ENCODE assay signal across 32 cellular contexts in genomic region chr18:29925566-29925965, GRCh38.
DNase-seq lines count a peak whose midpoint lies in the region; ATAC-seq, FAIRE-seq and TF ChIP-seq lines count a peak whose summit lies in the region.
"Had no signal": no experiment of that assay in that cellular context is flagged by ENCODE, and none has a peak within 500 bp of the region (broad histone marks: within the 10 kb centered on the region; RNA-seq: fewer than 3 reads in every experiment).

No MANE protein-coding gene starts in this region.

- SMC1A ChIA-PET in GM12878 (lab: Charles Lee; ENCODE audit: uncharacterized antibody, unreplicated experiment) = no interaction called here

- RAD21 ChIA-PET in GM12878 (lab: Charles Lee; ENCODE audit: unreplicated experiment) = no interaction called here

- intact Hi-C loops in HepG2 (cut with micrococcal nuclease; ENCODE audit: unreplicated experiment) = no loop called here
- intact Hi-C loops in right lobe of liver (cut with DNase I) = no loop called here
- intact Hi-C loops in GM12878 (cut with micrococcal nuclease; ENCODE audit: unreplicated experiment) = no loop called here

- H2AFZ ChIP-seq in HepG2 (ENCODE audit: low read length) (no peak overlapping the region), GM12878 (ENCODE audit: control insufficient read depth, low read depth, low read length) (no peak overlapping the region)

- TF ChIP-seq EP300 in HepG2 (IDR thresholded peaks at IDR 0.05; ENCODE audit: low read depth in 2 of 2, low read length in 2 of 2) (no peak), HepG2 (CRISPR knock-in tag; IDR thresholded peaks at IDR 0.05; ENCODE audit: borderline replicate concordance) (no peak), GM12878 (IDR thresholded peaks at IDR 0.05; ENCODE audit: borderline replicate concordance in 1 of 2, control insufficient read depth in 1 of 2, low read depth in 2 of 2, low read length in 2 of 2) (no peak)

- H3K27me3 ChIP-seq in HepG2 (ENCODE audit: control insufficient read depth in 1 of 2, insufficient read depth in 2 of 2, low read length in 2 of 2) (no peaks in the 10 kb centered on the region), right lobe of liver (no peaks in the 10 kb centered on the region), GM12878 (replicated peaks in 1 of 2; ENCODE audit: control insufficient read depth in 2 of 2, insufficient read depth in 2 of 2, low read length in 1 of 2) (no peaks in the 10 kb centered on the region), Peyer's patch (no peaks in the 10 kb centered on the region)
- H3K27me3 ChIP-seq: BE2C; BLaER1; BLaER1 treated with 17β-estradiol and CSF1 and Interleukin-3, amounts not matched to agents 10 nM and 100 nM had no signal

- DNase-seq in HepG2 (ENCODE audit: low spot score) = no peak
- DNase-seq in right lobe of liver = no peak
- no peak for DNase-seq in GM12878 (ENCODE audit: low read depth, low spot score)
- DNase-seq in Peyer's patch = no peak
- DNase-seq: 8988T; ACHN; AML-193; BE2C; C1 segment of cervical spinal cord; Caco-2; Calu3; CD4-positive, alpha-beta memory T cell; CD4-positive, alpha-beta T cell; CD4-positive, CD25-positive, alpha-beta regulatory T cell; CD8-positive, alpha-beta memory T cell; CD8-positive, alpha-beta T cell; COR-L47; DMS 273 treated with DMSO at 0.1 percent for 48 hours; DMS153; DMS53; DMS79; DMS79 treated with DMSO at 0.1 percent for 48 hours; DND-41; EL had no signal

- TF ChIP-seq POLR2A in HepG2 (IDR thresholded peaks at IDR 0.05; ENCODE audit: insufficient read depth in 1 of 2, low read depth in 2 of 2, low read length in 2 of 2) = no peak
- no peak for TF ChIP-seq POLR2A in right lobe of liver (IDR thresholded peaks at IDR 0.05)
- TF ChIP-seq POLR2A in GM12878 (IDR thresholded peaks at IDR 0.05; ENCODE audit: low read depth, low read length) = no peak
- TF ChIP-seq POLR2A in Peyer's patch (IDR thresholded peaks at IDR 0.05) = no peak

- H3K9me3 ChIP-seq in HepG2 (ENCODE audit: low read length) (no peaks in the 10 kb centered on the region), right lobe of liver (no peaks in the 10 kb centered on the region), HEK293 (ENCODE audit: control insufficient read depth, insufficient read depth, low read depth, low read length) (no peaks in the 10 kb centered on the region), GM12878 (replicated peaks; ENCODE audit: control insufficient read depth, insufficient read depth, low read length) (no peaks in the 10 kb centered on the region), Peyer's patch (no peaks in the 10 kb centered on the region)
- H3K9me3 ChIP-seq: A549; BE2C; BLaER1; BLaER1 treated with 17β-estradiol and CSF1 and Interleukin-3, amounts not matched to agents 10 nM and 100 nM; Caco-2 had no signal

- TF ChIP-seq RAD21 in HepG2 (CRISPR knock-in tag; IDR thresholded peaks at IDR 0.05) (no peak), GM12878 (IDR thresholded peaks at IDR 0.05; ENCODE audit: insufficient read depth, low read depth, low read length) (no peak)

- POLR2A ChIA-PET in HepG2 (lab: Yijun Ruan, JAX) (no interaction called here), HEK293 (lab: Yijun Ruan, JAX) (no interaction called here), GM12878 (lab: Charles Lee) (no interaction called here)

- no peaks in the 10 kb centered on the region for H3K4me1 ChIP-seq in HepG2 (ENCODE audit: insufficient read depth, low read length)
- no peaks in the 10 kb centered on the region for H3K4me1 ChIP-seq in right lobe of liver
- no peaks in the 10 kb centered on the region for H3K4me1 ChIP-seq in HEK293 (ENCODE audit: control insufficient read depth, insufficient read depth, low read length)
- no peaks in the 10 kb centered on the region for H3K4me1 ChIP-seq in GM12878 (ENCODE audit: control insufficient read depth, insufficient read depth, low read length)
- no peaks in the 10 kb centered on the region for H3K4me1 ChIP-seq in Peyer's patch
- H3K4me1 ChIP-seq: A549; BE2C; BLaER1; BLaER1 treated with 17β-estradiol and CSF1 and Interleukin-3, amounts not matched to agents 10 nM and 100 nM; Caco-2 had no signal

- H3K4me2 ChIP-seq in HepG2 (ENCODE audit: low read depth, low read length) (no peak overlapping the region), GM12878 (ENCODE audit: control insufficient read depth, insufficient read depth) (no peak overlapping the region)
- H3K4me2 ChIP-seq: A549; BLaER1; BLaER1 treated with 17β-estradiol and CSF1 and Interleukin-3, amounts not matched to agents 10 nM and 100 nM had no signal

- TF ChIP-seq CTCF in HepG2 (CRISPR knock-in tag; IDR thresholded peaks at IDR 0.05) (no peak), right lobe of liver (IDR thresholded peaks at IDR 0.05) (no peak), HEK293 (tag by site-specific recombination; IDR thresholded peaks at IDR 0.05) (no peak), GM12878 (IDR thresholded peaks at IDR 0.05 in 2 of 3, conservative IDR thresholded peaks at IDR 0.05 in 1 of 3; ENCODE audit: control insufficient read depth in 2 of 3, extremely low read depth in 1 of 3, insufficient read depth in 1 of 3, low read depth in 3 of 3, low read length in 3 of 3) (no peak), Peyer's patch (IDR thresholded peaks at IDR 0.05) (no peak)

- no peak overlapping the region for H3K9ac ChIP-seq in HepG2 (ENCODE audit: insufficient read depth, low read depth, low read length)
- H3K9ac ChIP-seq in GM12878 (ENCODE audit: control insufficient read depth, insufficient read depth, low read length) = no peak overlapping the region
- H3K9ac ChIP-seq: BLaER1; BLaER1 treated with 17β-estradiol and CSF1 and Interleukin-3, amounts not matched to agents 10 nM and 100 nM had no signal

- H4K20me1 ChIP-seq in HepG2 (ENCODE audit: insufficient read depth, low read length) (no peaks in the 10 kb centered on the region), GM12878 (ENCODE audit: control insufficient read depth, insufficient read depth) (no peaks in the 10 kb centered on the region)
- H4K20me1 ChIP-seq: BLaER1; BLaER1 treated with 17β-estradiol and CSF1 and Interleukin-3, amounts not matched to agents 10 nM and 100 nM had no signal

- H3K36me3 ChIP-seq in HepG2 (replicated peaks in 1 of 2; ENCODE audit: control insufficient read depth in 1 of 2, insufficient read depth in 2 of 2, low read length in 2 of 2) (no peaks in the 10 kb centered on the region), right lobe of liver (no peaks in the 10 kb centered on the region), HEK293 (ENCODE audit: control insufficient read depth in 2 of 2, insufficient read depth in 1 of 2, low read length in 2 of 2) (no peaks in the 10 kb centered on the region), GM12878 (ENCODE audit: control insufficient read depth in 2 of 2, insufficient read depth in 2 of 2, low read length in 1 of 2) (no peaks in the 10 kb centered on the region), Peyer's patch (no peaks in the 10 kb centered on the region)
- H3K36me3 ChIP-seq: BE2C; BLaER1; BLaER1 treated with 17β-estradiol and CSF1 and Interleukin-3, amounts not matched to agents 10 nM and 100 nM had no signal

- H3K27ac ChIP-seq in HepG2 (ENCODE audit: extremely low read length, insufficient read depth, low read length) (no peak overlapping the region), right lobe of liver (no peak overlapping the region), HEK293 (ENCODE audit: extremely low read depth, low read depth, low read length) (no peak overlapping the region), GM12878 (ENCODE audit: control insufficient read depth, insufficient read depth) (no peak overlapping the region), Peyer's patch (no peak overlapping the region)
- H3K27ac ChIP-seq: 22Rv1; A549; BLaER1; BLaER1 treated with 17β-estradiol and CSF1 and Interleukin-3, amounts not matched to agents 10 nM and 100 nM; C4-2B had no signal

- BruUV-seq in HepG2 (replicated peaks; lab: Mats Ljungman, UMichigan) (no TSS peak), GM12878 (replicated peaks; lab: Mats Ljungman, UMichigan) (no TSS peak)

- no peak for ATAC-seq in HepG2
- ATAC-seq in right lobe of liver = no peak
- no peak for ATAC-seq in GM12878
- no peak for ATAC-seq in GM21576 (IDR thresholded peaks at IDR 0.05; ENCODE audit: unreplicated experiment)
- ATAC-seq: A549; CD8-positive, alpha-beta T cell had no signal

- WGBS in HepG2 (ENCODE audit: low lambda C conversion rate) = 0% methylated on average over 1 of the region's 1 CpG
- 77% methylated on average over 1 of the region's 1 CpG for WGBS in right lobe of liver (ENCODE audit: insufficient coverage, low coverage, low lambda C conversion rate, missing lambda C conversion rate)
- WGBS in GM12878 (ENCODE audit: insufficient coverage, insufficient replicate concordance, low lambda C conversion rate, missing lambda C conversion rate) = 38% methylated on average over 1 of the region's 1 CpG

- in situ Hi-C loops in HepG2 (cut with HindIII; ENCODE audit: extremely low pct_ligation_motif_present, low pct_unique_long_range_greater_than_20kb) (no loop called here), GM12878 (cut with MboI) (no loop called here)

- CTCF ChIA-PET in HepG2 (lab: Yijun Ruan, JAX; ENCODE audit: low intra/inter-chr PET ratio, low total read pairs) = no interaction called here
- CTCF ChIA-PET in HEK293 (lab: Yijun Ruan, JAX) = interaction anchor here (0.6 kb wide), 1 partner anchor 672 kb away, joined by 3 read pairs; no protein-coding TSS in a partner anchor
- CTCF ChIA-PET in GM12878 (lab: Yijun Ruan, JAX) = no interaction called here

- H3K4me3 ChIP-seq in HepG2 (replicated peaks in 1 of 3; ENCODE audit: insufficient read depth in 1 of 3, low read depth in 2 of 3, low read length in 3 of 3) = no peak overlapping the region
- H3K4me3 ChIP-seq in right lobe of liver = no peak overlapping the region
- no peak overlapping the region for H3K4me3 ChIP-seq in HEK293 (ENCODE audit: low read depth, low read length)
- no peak overlapping the region for H3K4me3 ChIP-seq in GM12878
- H3K4me3 ChIP-seq in Peyer's patch = no peak overlapping the region
- H3K4me3 ChIP-seq: A549; BLaER1; BLaER1 treated with 17β-estradiol and CSF1 and Interleukin-3, amounts not matched to agents 10 nM and 100 nM had no signal

- FAIRE-seq in HepG2 (lab: Jason Lieb, UNC) = no peak
- no peak for FAIRE-seq in GM12878 (lab: Jason Lieb, UNC)
- FAIRE-seq: A204.1, A549 had no signal

- H3K79me2 ChIP-seq in HepG2 (ENCODE audit: insufficient read depth, low read length) (no peaks in the 10 kb centered on the region), GM12878 (ENCODE audit: control insufficient read depth, insufficient read depth, low read length) (no peaks in the 10 kb centered on the region)

TF ChIP-seq in HepG2, 621 proteins besides CTCF, POLR2A, EP300 and RAD21 (continues in another document):
- TF ChIP-seq MTF2 (CRISPR knock-in tag; IDR thresholded peaks at IDR 0.05; ENCODE audit: borderline replicate concordance) (no peak), ZNF12 (CRISPR knock-in tag; IDR thresholded peaks at IDR 0.05) (no peak)

TF ChIP-seq in HEK293, 187 proteins besides CTCF, POLR2A, EP300 and RAD21 (continues in another document):
- TF ChIP-seq ZNF76 (tag by site-specific recombination; IDR thresholded peaks at IDR 0.05; ENCODE audit: borderline replicate concordance, low read depth) = no peak

TF ChIP-seq in GM12878, 131 proteins besides CTCF, POLR2A, EP300 and RAD21:
- TF ChIP-seq ATF7 (IDR thresholded peaks at IDR 0.05; ENCODE audit: low read depth) (0 out of 2 replicates have a peak, but pooled peaks have one; percentile 15), MTA2 (IDR thresholded peaks at IDR 0.05; ENCODE audit: low read depth) (no peak), RAD51 (IDR thresholded peaks at IDR 0.05) (no peak)

Comparison
In these comparisons a context has a peak if more than half of its experiments do, and no peak if none do; other contexts are left out.
1. Of the 63 proteins assayed by ChIP-seq in both HepG2 and HEK293: peak only in HepG2: none; only in HEK293: ATF2; in both: none; in neither: 62.